ENCODE assay signal across 8 cellular contexts in the genomic region with DNA sequence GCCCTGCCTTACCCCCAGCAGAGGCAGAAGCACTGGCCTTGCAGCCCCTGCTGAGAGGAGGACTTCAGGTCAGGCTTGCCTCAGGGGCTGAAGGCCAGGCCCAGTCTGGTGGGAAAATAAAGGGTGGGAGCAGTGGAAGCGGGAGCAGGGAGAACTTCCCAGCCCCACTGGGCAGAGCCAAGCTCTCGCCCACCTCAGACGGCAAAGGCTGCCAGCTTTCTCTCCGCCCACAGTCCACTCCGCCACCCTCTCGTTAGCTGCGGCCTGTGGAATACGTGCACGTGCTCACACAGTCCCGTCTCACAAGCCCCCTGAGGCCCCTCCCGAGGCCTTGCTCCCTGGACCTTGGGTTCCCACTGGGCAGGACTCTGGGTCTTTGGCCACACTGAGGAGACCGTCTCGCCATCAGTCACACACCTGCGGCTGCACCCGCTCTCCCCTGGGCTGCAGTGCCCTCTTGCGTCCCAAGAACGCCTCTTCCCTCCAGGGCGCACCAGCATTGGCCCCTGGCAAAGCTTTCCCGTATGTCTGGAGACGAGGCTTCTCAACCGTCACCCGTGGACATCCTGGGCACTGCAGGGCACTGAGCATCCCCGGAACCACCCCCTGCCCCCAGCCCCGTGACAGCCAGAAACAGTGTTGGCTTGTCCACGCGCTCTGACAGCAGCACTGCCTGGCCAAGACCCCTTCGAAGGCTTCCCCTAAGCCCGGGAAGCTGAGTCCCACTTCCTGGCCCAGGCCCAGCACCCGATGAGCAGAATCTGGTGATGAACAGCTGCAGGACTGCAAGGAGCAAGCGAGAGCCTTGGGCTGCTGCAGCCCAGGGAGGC. TPM values are rescaled to one million over a fixed set of nuclear protein-coding genes. Genes with fewer than 3 reads are reported as not detected.
DNase-seq lines count a peak whose midpoint lies in the region; ATAC-seq lines count a peak whose summit lies in the region.

No MANE protein-coding gene starts in this region.

- DNase-seq in DMS 273 treated with DMSO at 0.1 percent for 48 hours (lab: John Stamatoyannopoulos, UW): peak; percentile 33
- DNase-seq in NCI-H69 (lab: John Stamatoyannopoulos, UW): peak; percentile 79
- DNase-seq in activated CD4-positive, alpha-beta T cell treated with anti-CD3 and anti-CD28 coated beads, Interleukin-2, amount 50 U/mL, for 4 hours: peak; percentile 68 to 70
- peak; percentile 81 for DNase-seq in ecto neural progenitor cell (ENCODE audit: low spot score)
- DNase-seq in lung microvascular endothelial cell (ENCODE audit: low read depth in 2 of 2): peak; percentile 83 to 86
- DNase-seq in stimulated activated CD8-positive, alpha-beta memory T cell treated with anti-CD3 and anti-CD28 coated beads, Interleukin-15, amount 100 ng/mL, for 48 hours (ENCODE audit: low read depth in 2 of 2): peak; percentile 56 to 61

- ATAC-seq in HG03045 (IDR thresholded peaks at IDR 0.05; ENCODE audit: unreplicated experiment): peak; percentile 52
- ATAC-seq in GM19455 (IDR thresholded peaks at IDR 0.05; ENCODE audit: unreplicated experiment): no peak

RNA-seq across cellular contexts. Expression of gene MRPL28, which starts 8.3 kb away (rescaled TPM):
- 70.8 and 80.6 TPM in 2 replicates for total RNA-seq in lung microvascular endothelial cell

RNA-seq across cellular contexts. Expression of gene AXIN1, which starts 9.6 kb away (rescaled TPM):
- 10.2 and 15.9 TPM in 2 replicates for total RNA-seq in lung microvascular endothelial cell

RNA-seq across cellular contexts. Expression of gene PGAP6, which starts 19.7 kb away (rescaled TPM):
- total RNA-seq in lung microvascular endothelial cell: 78.7 and 110 TPM in 2 replicates

RNA-seq across cellular contexts. Expression of gene NME4, which starts 34.9 kb away (rescaled TPM):
- 30.4 and 55.6 TPM in 2 replicates for total RNA-seq in lung microvascular endothelial cell

RNA-seq across cellular contexts. Expression of gene DECR2, which starts 39.6 kb away (rescaled TPM):
- 9.3 and 12.6 TPM in 2 replicates for total RNA-seq in lung microvascular endothelial cell

Comparison
In these comparisons a context has a peak if more than half of its experiments do, and no peak if none do; other contexts are left out.
1. DNase-seq: peak in every context shown above with its lines; median percentile 84 in lung microvascular endothelial cell; 81 in ecto neural progenitor cell; 79 in NCI-H69; 69 in activated CD4-positive, alpha-beta T cell treated with anti-CD3 and anti-CD28 coated beads, Interleukin-2, amount 50 U/mL, for 4 hours; 58 in stimulated activated CD8-positive, alpha-beta memory T cell treated with anti-CD3 and anti-CD28 coated beads, Interleukin-15, amount 100 ng/mL, for 48 hours; 33 in DMS 273 treated with DMSO at 0.1 percent for 48 hours.